In genomic region chr18:70450658-70451253, GRCh38 we compare ENCODE assay signal across 8 cellular contexts.
DNase-seq lines count a peak whose midpoint lies in the region; ATAC-seq and TF ChIP-seq lines count a peak whose summit lies in the region.

No MANE protein-coding gene starts in this region.

- H3K4me3 ChIP-seq in astrocyte of the spinal cord (ENCODE audit: low read depth, low read length): no peak overlapping the region
- H3K4me3 ChIP-seq in esophagus squamous epithelium: no peak overlapping the region

- no peak for TF ChIP-seq POLR2A in esophagus squamous epithelium (IDR thresholded peaks at IDR 0.05)

- DNase-seq in DMS53 treated with DMSO at 0.1 percent for 48 hours (lab: John Stamatoyannopoulos, UW; ENCODE audit: unreplicated experiment): peak; percentile 13
- DNase-seq in KBM-7: peak; percentile 45
- peak; percentile 35 for DNase-seq in astrocyte of the spinal cord (ENCODE audit: low read depth, low spot score)
- peak; percentile 23 to 50 for DNase-seq in lung microvascular endothelial cell (ENCODE audit: low read depth in 2 of 2)
- no peak for DNase-seq in esophagus squamous epithelium (lab: John Stamatoyannopoulos, UW)
- no peak for DNase-seq in NCI-H774 (lab: John Stamatoyannopoulos, UW)

- ATAC-seq in GM21423 (IDR thresholded peaks at IDR 0.05; ENCODE audit: unreplicated experiment) (no peak), HG03175 (IDR thresholded peaks at IDR 0.05; ENCODE audit: unreplicated experiment) (no peak)

- H3K9me3 ChIP-seq in esophagus squamous epithelium: no peaks in the 10 kb centered on the region

- WGBS in esophagus squamous epithelium, 2 donors: 34 to 38% methylated on average over 2 of the region's 2 CpGs

- no peak overlapping the region for H3K27ac ChIP-seq in esophagus squamous epithelium

- in situ Hi-C loops in KBM-7 (cut with MboI; ENCODE audit: low pct_unique_long_range_greater_than_20kb, low sequenced_read_pairs): no loop called here
- in situ Hi-C loops in astrocyte of the spinal cord (cut with HindIII; ENCODE audit: low sequenced_read_pairs): no loop called here

- intact Hi-C loops in esophagus squamous epithelium (cut with DNase I): loop anchor here (5.0 kb wide), 1 partner anchor 258 kb away; no protein-coding TSS in a partner anchor

- TF ChIP-seq CTCF in astrocyte of the spinal cord (IDR thresholded peaks at IDR 0.05; ENCODE audit: low read depth, low read length) (peak; percentile 49), esophagus squamous epithelium (IDR thresholded peaks at IDR 0.05) (peak in 2 of 6 experiments; percentile 10 to 41)

- H3K4me1 ChIP-seq in esophagus squamous epithelium: no peaks in the 10 kb centered on the region

- no peaks in the 10 kb centered on the region for H3K36me3 ChIP-seq in esophagus squamous epithelium

- H3K27me3 ChIP-seq in esophagus squamous epithelium: peaks cover 0 to 11% (median 0%) of the 10 kb centered on the region in 4 donors

Comparison
In these comparisons a context has a peak if more than half of its experiments do, and no peak if none do; other contexts are left out.
1. DNase-seq: peak in DMS53 treated with DMSO at 0.1 percent for 48 hours (single experiment), KBM-7 (single experiment), astrocyte of the spinal cord (single experiment) and lung microvascular endothelial cell (2 of 2); none in esophagus squamous epithelium (single experiment) and NCI-H774 (single experiment).